2 cellular contexts compared by ENCODE assay signal in genomic region chr11:497565-498296, GRCh38.
TF ChIP-seq lines count a peak whose summit lies in the region.

No MANE protein-coding gene starts in this region.

TF ChIP-seq in A549, 52 proteins besides CTCF, POLR2A, EP300 and RAD21:
- no peak for TF ChIP-seq BHLHE40 (IDR thresholded peaks at IDR 0.05; ENCODE audit: low read depth, low read length)
- no peak for TF ChIP-seq ESRRA (IDR thresholded peaks at IDR 0.05; ENCODE audit: borderline replicate concordance, low read length)
- TF ChIP-seq ELK1 (IDR thresholded peaks at IDR 0.05; ENCODE audit: low read depth, low read length) = no peak
- TF ChIP-seq USF2 (IDR thresholded peaks at IDR 0.05) = no peak
- TF ChIP-seq KDM1A (IDR thresholded peaks at IDR 0.05; ENCODE audit: low read depth) = no peak
- TF ChIP-seq PBX3 (IDR thresholded peaks at IDR 0.05) = no peak
- no peak for TF ChIP-seq HOXB13 (CRISPR knock-in tag; IDR thresholded peaks at IDR 0.05; ENCODE audit: low read depth)
- no peak for TF ChIP-seq MYC (IDR thresholded peaks at IDR 0.05; ENCODE audit: borderline replicate concordance, low read length)
- no peak for TF ChIP-seq RNF2 (IDR thresholded peaks at IDR 0.05; ENCODE audit: borderline replicate concordance, low read depth)
- no peak for TF ChIP-seq CBX2 (IDR thresholded peaks at IDR 0.05; ENCODE audit: borderline replicate concordance, low read depth)
- no peak for TF ChIP-seq POLR2AphosphoS2 (conservative IDR thresholded peaks at IDR 0.05; ENCODE audit: low read length)

TF ChIP-seq in HCT116, 20 proteins besides CTCF, POLR2A, EP300 and RAD21:
- TF ChIP-seq CEBPB (IDR thresholded peaks at IDR 0.05; ENCODE audit: low read depth) (no peak), EZH2phosphoT487 (IDR thresholded peaks at IDR 0.05; ENCODE audit: borderline replicate concordance) (no peak), TCF7L2 (IDR thresholded peaks at IDR 0.05; ENCODE audit: borderline replicate concordance, extremely low read depth, insufficient read depth, insufficient read length) (no peak), POLR2AphosphoS5 (IDR thresholded peaks at IDR 0.05; ENCODE audit: low read depth, low read length) (no peak), ZFX (IDR thresholded peaks at IDR 0.05) (no peak), YY1 (IDR thresholded peaks at IDR 0.05; ENCODE audit: extremely low read depth, insufficient replicate concordance, low read depth, low read length) (no peak), FOSL1 (IDR thresholded peaks at IDR 0.05; ENCODE audit: low read depth) (no peak), MAX (IDR thresholded peaks at IDR 0.05) (no peak), SIN3A (IDR thresholded peaks at IDR 0.05; ENCODE audit: low read depth) (no peak), EGR1 (IDR thresholded peaks at IDR 0.05; ENCODE audit: low read depth) (no peak), JUND (IDR thresholded peaks at IDR 0.05) (no peak), ATF3 (IDR thresholded peaks at IDR 0.05) (no peak), CBX3 (IDR thresholded peaks at IDR 0.05; ENCODE audit: low read depth) (no peak), SRF (IDR thresholded peaks at IDR 0.05; ENCODE audit: low read depth) (no peak), EZH2 (IDR thresholded peaks at IDR 0.05) (no peak), REST (IDR thresholded peaks at IDR 0.05; ENCODE audit: low read depth) (no peak), SP1 (IDR thresholded peaks at IDR 0.05; ENCODE audit: low read depth) (no peak), ZNF274 (IDR thresholded peaks at IDR 0.05; ENCODE audit: low read depth, low read length) (no peak), ELF1 (IDR thresholded peaks at IDR 0.05; ENCODE audit: borderline replicate concordance, low read depth) (no peak)
